ENCODE assay signal across 22 cellular contexts in genomic region chr15:97600190-97600589, GRCh38.
"Had no signal": no experiment of that assay in that cellular context is flagged by ENCODE, and none has a peak within 500 bp of the region (broad histone marks: within the 10 kb centered on the region; RNA-seq: fewer than 3 reads in every experiment).

No MANE protein-coding gene starts in this region.

- H2AFZ ChIP-seq: hepatocyte had no signal

- DNase-seq: dermis blood vessel endothelial cell; dorsolateral prefrontal cortex; effector CD4-positive, alpha-beta T cell; effector memory CD4-positive, alpha-beta T cell; foreskin keratinocyte; heart left ventricle; hypothalamus; immature natural killer cell; islet precursor cell; kidney; kidney glomerular epithelial cell; left colon; left ventricle myocardium inferior; lower lobe of right lung; mesenchymal stem cell; mucosa of descending colon; naive B cell had no signal

- H3K4me1 ChIP-seq: esophagus muscularis mucosa, foreskin keratinocyte, gastroesophageal sphincter, heart left ventricle, left ventricle myocardium inferior, lower lobe of right lung had no signal

- H3K4me3 ChIP-seq: coronary artery, dorsolateral prefrontal cortex, esophagus muscularis mucosa, gastroesophageal sphincter, heart left ventricle, hepatocyte, left ventricle myocardium inferior, lower lobe of right lung, mucosa of descending colon had no signal

- H3K27ac ChIP-seq: coronary artery, dorsolateral prefrontal cortex, esophagus muscularis mucosa, foreskin keratinocyte, gastroesophageal sphincter, heart left ventricle, hepatocyte, left ventricle myocardium inferior, lower lobe of right lung had no signal

- H3K36me3 ChIP-seq: esophagus muscularis mucosa, gastroesophageal sphincter, heart left ventricle, left ventricle myocardium inferior, lower lobe of right lung had no signal

- H3K27me3 ChIP-seq: dorsolateral prefrontal cortex, esophagus muscularis mucosa, foreskin keratinocyte, gastroesophageal sphincter, heart left ventricle, hepatocyte had no signal

- H3K79me2 ChIP-seq: hepatocyte had no signal

- H3K4me2 ChIP-seq: hepatocyte had no signal

- H3K9me3 ChIP-seq: esophagus muscularis mucosa, gastroesophageal sphincter, heart left ventricle, left ventricle myocardium inferior, lower lobe of right lung, mucosa of descending colon had no signal

- ATAC-seq: foreskin keratinocyte, gastroesophageal sphincter, heart left ventricle, left colon, left lobe of liver, lower lobe of right lung, mucosa of descending colon had no signal
